In the genomic region with DNA sequence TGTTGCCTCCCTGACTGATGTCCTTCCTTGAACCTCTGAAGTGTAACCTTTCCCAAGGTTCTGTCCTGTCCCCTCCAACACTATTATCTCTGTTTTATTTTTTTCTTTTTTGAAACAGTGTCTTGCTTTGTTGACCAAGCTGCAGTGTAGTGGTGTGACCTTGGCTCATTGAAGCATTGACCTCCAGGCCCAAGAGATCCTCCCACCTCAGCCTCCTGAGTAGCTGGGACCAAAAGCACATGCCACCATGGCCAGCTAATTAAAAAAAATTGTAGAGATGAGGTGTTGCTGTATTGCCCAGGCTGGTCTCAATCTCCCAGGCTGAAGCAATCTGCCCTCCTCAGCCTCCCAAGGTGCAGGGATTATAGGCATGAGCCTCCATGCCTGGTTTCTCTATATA, we compare ENCODE assay signal across 34 cellular contexts.
"Had no signal": no experiment of that assay in that cellular context is flagged by ENCODE, and none has a peak within 500 bp of the region (broad histone marks: within the 10 kb centered on the region; RNA-seq: fewer than 3 reads in every experiment).

No MANE protein-coding gene starts in this region.

- DNase-seq: Karpas-422, MG63, MM.1S, MV-4-11, NCI-H1048, NCI-H1092, NCI-H1092 treated with DMSO at 0.1 percent for 48 hours, NCI-H1105, NCI-H1105 treated with DMSO at 0.1 percent for 48 hours, NCI-H1417, NCI-H1417 treated with DMSO at 0.1 percent for 48 hours, NCI-H1436, NCI-H1436 treated with DMSO at 0.1 percent for 48 hours, NCI-H146, NCI-H1694, NCI-H1694 treated with DMSO at 0.1 percent for 48 hours, NCI-H187, NCI-H187 treated with DMSO at 0.1 percent for 48 hours, NCI-H1930, NCI-H2029, NCI-H2029 treated with DMSO at 0.1 percent for 48 hours, NCI-H2081, NCI-H2081 treated with DMSO at 0.1 percent for 48 hours, NCI-H2107, NCI-H2171, NCI-H2171 treated with DMSO at 0.1 percent for 48 hours, NCI-H2227 treated with DMSO at 0.1 percent for 48 hours, NCI-H226, NCI-H345, NCI-H446, NCI-H446 treated with DMSO at 0.1 percent for 48 hours, NCI-H510A, NCI-H510A treated with DMSO at 0.1 percent for 48 hours, NCI-H524 had no signal

- H3K4me3 ChIP-seq: MG63 had no signal

- H3K9me3 ChIP-seq: MG63 had no signal

- H3K27me3 ChIP-seq: MG63 had no signal

- H3K36me3 ChIP-seq: MG63 had no signal
